In genomic region chr6:85986681-85987080, GRCh38 we compare ENCODE assay signal across 8 cellular contexts.
"Had no signal": no experiment of that assay in that cellular context is flagged by ENCODE, and none has a peak within 500 bp of the region (broad histone marks: within the 10 kb centered on the region; RNA-seq: fewer than 3 reads in every experiment).

No MANE protein-coding gene starts in this region.

- H3K4me3 ChIP-seq: GM12878 had no signal

- DNase-seq: GDM1, GF-D8 had no signal

- ATAC-seq: GM12878 had no signal

- FAIRE-seq: G401.6, GM12878, GM12891, GM12892, GM18507, GM19239 had no signal
